ENCODE assay signal across 18 cellular contexts in the genomic region with DNA sequence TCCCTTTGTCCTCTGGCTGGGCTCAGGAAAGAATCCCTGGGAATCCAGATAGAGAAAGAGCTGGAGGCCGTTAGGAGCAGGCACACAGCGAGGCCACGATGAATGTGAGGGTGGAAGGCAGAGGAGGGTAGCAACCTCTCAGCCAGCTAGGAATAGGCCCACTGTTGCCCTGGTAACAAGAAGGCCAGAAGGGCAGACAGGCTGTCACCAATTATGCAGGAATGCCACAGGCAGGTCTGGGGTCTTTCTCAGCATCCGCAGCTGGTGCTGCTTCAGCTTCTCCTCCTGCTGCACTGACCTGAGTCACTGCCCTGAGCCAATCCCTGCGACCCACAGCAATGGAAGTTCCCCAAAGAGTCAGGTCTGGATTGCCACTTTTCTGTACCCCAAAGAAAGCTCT.
DNase-seq lines count a peak whose midpoint lies in the region; ATAC-seq and TF ChIP-seq lines count a peak whose summit lies in the region.
"Had no signal": no experiment of that assay in that cellular context is flagged by ENCODE, and none has a peak within 500 bp of the region (broad histone marks: within the 10 kb centered on the region; RNA-seq: fewer than 3 reads in every experiment).

No MANE protein-coding gene starts in this region.

- DNase-seq in SJCRH30 (peak; percentile 3 to 9), glutamatergic neuron (peak; percentile 68), activated gamma-delta T cell treated with Interleukin-2 at 50 U/mL for 16 hours (no peak), NOMO-1 (lab: John Stamatoyannopoulos, UW; ENCODE audit: unreplicated experiment in 2 of 2) (no peak)
- no peak for DNase-seq in activated naive CD4-positive, alpha-beta T cell treated with anti-CD3 and anti-CD28 coated beads, Interleukin-2, amount 50 U/mL, for 72 hours (ENCODE audit: low spot score in 2 of 2)
- no peak for DNase-seq in stimulated activated naive CD8-positive, alpha-beta T cell treated with anti-CD3 and anti-CD28 coated beads, Interleukin-15, amount 100 ng/mL, for 72 hours
- DNase-seq: amniotic stem cell, cerebellar nuclear complex, left ventricle myocardium inferior, NCI-H1092, NCI-H226, posterior cingulate gyrus, upper lobe of right lung had no signal

- peaks cover 7% of the 10 kb centered on the region for H3K36me3 Mint-ChIP-seq in glutamatergic neuron (ENCODE audit: unreplicated experiment)
- no peaks in the 10 kb centered on the region for H3K36me3 Mint-ChIP-seq in activated naive CD4-positive, alpha-beta T cell treated with anti-CD3 and anti-CD28 coated beads, Interleukin-2, amount 50 U/mL, for 72 hours

- H3K27me3 Mint-ChIP-seq in glutamatergic neuron (ENCODE audit: unreplicated experiment), result no peaks in the 10 kb centered on the region
- no peaks in the 10 kb centered on the region for H3K27me3 Mint-ChIP-seq in stimulated activated naive CD8-positive, alpha-beta T cell treated with anti-CD3 and anti-CD28 coated beads, Interleukin-15, amount 100 ng/mL, for 72 hours

- H3K9me3 Mint-ChIP-seq in glutamatergic neuron (ENCODE audit: unreplicated experiment), result no peaks in the 10 kb centered on the region
- H3K9me3 Mint-ChIP-seq in activated naive CD4-positive, alpha-beta T cell treated with anti-CD3 and anti-CD28 coated beads, Interleukin-2, amount 50 U/mL, for 72 hours, result no peaks in the 10 kb centered on the region
- H3K9me3 Mint-ChIP-seq in stimulated activated naive CD8-positive, alpha-beta T cell treated with anti-CD3 and anti-CD28 coated beads, Interleukin-15, amount 100 ng/mL, for 72 hours, result no peaks in the 10 kb centered on the region
- H3K9me3 Mint-ChIP-seq: stimulated activated naive CD8-positive, alpha-beta T cell treated with anti-CD3 and anti-CD28 coated beads, Interleukin-15, Interleukin-2, amounts not matched to agents 100 ng/mL and 50 ng/mL, for 24 hours had no signal

- H3K36me3 ChIP-seq in HUES48 (ENCODE audit: control insufficient read depth, insufficient read depth, low read length) (no peaks in the 10 kb centered on the region), SJCRH30 (no peaks in the 10 kb centered on the region), neuron (ENCODE audit: insufficient read depth, low read length) (no peaks in the 10 kb centered on the region)
- H3K36me3 ChIP-seq: left ventricle myocardium inferior, upper lobe of right lung had no signal

- H3K4me1 ChIP-seq in HUES48 (ENCODE audit: control insufficient read depth, insufficient read depth, low read length) (peaks cover 8% of the 10 kb centered on the region), SJCRH30 (no peaks in the 10 kb centered on the region), neuron (ENCODE audit: insufficient read depth, low read length) (peaks cover 39% of the 10 kb centered on the region)
- H3K4me1 ChIP-seq: left ventricle myocardium inferior, upper lobe of right lung had no signal

- H3K27ac ChIP-seq in HUES48 (ENCODE audit: low read depth, low read length) (peak overlapping the region; percentile 34), SJCRH30 (no peak overlapping the region)
- H3K27ac ChIP-seq: KMS-11, left ventricle myocardium inferior, upper lobe of right lung had no signal

- H3K4me1 Mint-ChIP-seq in glutamatergic neuron (ENCODE audit: low read depth, unreplicated experiment), result peaks cover 26% of the 10 kb centered on the region
- H3K4me1 Mint-ChIP-seq in stimulated activated naive CD8-positive, alpha-beta T cell treated with anti-CD3 and anti-CD28 coated beads, Interleukin-15, amount 100 ng/mL, for 72 hours, result no peaks in the 10 kb centered on the region

- H3K9me3 ChIP-seq in HUES48 (ENCODE audit: control insufficient read depth, insufficient read depth, low read length) (no peaks in the 10 kb centered on the region), SJCRH30 (replicated peaks) (no peaks in the 10 kb centered on the region), neuron (ENCODE audit: low read length) (no peaks in the 10 kb centered on the region)
- H3K9me3 ChIP-seq: left ventricle myocardium inferior, upper lobe of right lung had no signal

- ATAC-seq in activated naive CD4-positive, alpha-beta T cell treated with anti-CD3 and anti-CD28 coated beads, Interleukin-2, amount 50 U/mL, for 72 hours, result no peak
- no peak for ATAC-seq in stimulated activated naive CD8-positive, alpha-beta T cell treated with anti-CD3 and anti-CD28 coated beads, Interleukin-15, amount 100 ng/mL, for 72 hours
- ATAC-seq: activated CD4-positive, CD25-positive, alpha-beta regulatory T cell treated with anti-CD3 and anti-CD28 coated beads, Interleukin-2, amount 50 U/mL, for 24 hours; upper lobe of right lung had no signal

- no peak overlapping the region for H3K9ac ChIP-seq in HUES48 (ENCODE audit: low read depth, low read length)
- H3K9ac ChIP-seq: KMS-11 had no signal

- peak overlapping the region; percentile 90 for H3K27ac Mint-ChIP-seq in glutamatergic neuron (ENCODE audit: unreplicated experiment)
- H3K27ac Mint-ChIP-seq in activated naive CD4-positive, alpha-beta T cell treated with anti-CD3 and anti-CD28 coated beads, Interleukin-2, amount 50 U/mL, for 72 hours, result no peak overlapping the region
- H3K27ac Mint-ChIP-seq in stimulated activated naive CD8-positive, alpha-beta T cell treated with anti-CD3 and anti-CD28 coated beads, Interleukin-15, amount 100 ng/mL, for 72 hours, result no peak overlapping the region
- H3K27ac Mint-ChIP-seq: stimulated activated naive CD8-positive, alpha-beta T cell treated with anti-CD3 and anti-CD28 coated beads, Interleukin-15, Interleukin-2, amounts not matched to agents 100 ng/mL and 50 ng/mL, for 24 hours had no signal

- no peaks in the 10 kb centered on the region for H3K27me3 ChIP-seq in HUES48 (ENCODE audit: control insufficient read depth, insufficient read depth, low read length)
- H3K27me3 ChIP-seq in SJCRH30, result no peaks in the 10 kb centered on the region
- no peaks in the 10 kb centered on the region for H3K27me3 ChIP-seq in neuron (ENCODE audit: insufficient read depth, low read length)

- no peak for TF ChIP-seq CTCF in glutamatergic neuron (IDR thresholded peaks at IDR 0.05; ENCODE audit: partially characterized antibody, unreplicated experiment)

- H3K4me3 ChIP-seq in HUES48 (ENCODE audit: low read depth, low read length) (no peak overlapping the region), SJCRH30 (no peak overlapping the region), neuron (ENCODE audit: low read length) (peak overlapping the region; percentile 25)
- H3K4me3 ChIP-seq: left ventricle myocardium inferior, upper lobe of right lung had no signal

- H3K4me3 Mint-ChIP-seq in glutamatergic neuron (ENCODE audit: unreplicated experiment), result peak overlapping the region; percentile 62
- no peak overlapping the region for H3K4me3 Mint-ChIP-seq in stimulated activated naive CD8-positive, alpha-beta T cell treated with anti-CD3 and anti-CD28 coated beads, Interleukin-15, amount 100 ng/mL, for 72 hours
- H3K4me3 Mint-ChIP-seq: stimulated activated naive CD8-positive, alpha-beta T cell treated with anti-CD3 and anti-CD28 coated beads, Interleukin-15, Interleukin-2, amounts not matched to agents 100 ng/mL and 50 ng/mL, for 24 hours had no signal

- H2AFZ ChIP-seq in neuron (ENCODE audit: low read depth, low read length), result peak overlapping the region; percentile 72

Comparison
In these comparisons a context has a peak if more than half of its experiments do, and no peak if none do; other contexts are left out.
1. DNase-seq: peak in SJCRH30 (2 of 2) and glutamatergic neuron (single experiment); none in activated gamma-delta T cell treated with Interleukin-2 at 50 U/mL for 16 hours (single experiment), NOMO-1 (0 of 2), activated naive CD4-positive, alpha-beta T cell treated with anti-CD3 and anti-CD28 coated beads, Interleukin-2, amount 50 U/mL, for 72 hours (0 of 2) and stimulated activated naive CD8-positive, alpha-beta T cell treated with anti-CD3 and anti-CD28 coated beads, Interleukin-15, amount 100 ng/mL, for 72 hours (0 of 2).